In genomic region chr5:73451218-73452130, GRCh38 we compare ENCODE assay signal across 9 cellular contexts. TPM values are rescaled to one million over a fixed set of nuclear protein-coding genes. Genes with fewer than 3 reads are reported as not detected.
DNase-seq lines count a peak whose midpoint lies in the region; ATAC-seq and TF ChIP-seq lines count a peak whose summit lies in the region.
"Had no signal": no experiment of that assay in that cellular context is flagged by ENCODE, and none has a peak within 500 bp of the region (broad histone marks: within the 10 kb centered on the region; RNA-seq: fewer than 3 reads in every experiment).

No MANE protein-coding gene starts in this region.

- DNase-seq in AG20443 (ENCODE audit: low spot score) (peak; percentile 82), HCEC 1CT (peak; percentile 57), T follicular helper cell (ENCODE audit: low read depth) (peak; percentile 47), adrenal gland (peak in 5 of 7 donors; percentile 37 to 66 (median 57))
- DNase-seq in stimulated activated CD4-positive, alpha-beta T cell treated with anti-CD3 and anti-CD28 coated beads, Interleukin-1b, Interleukin-23, amount 100 ng/mL, for 1 hour (ENCODE audit: low read depth in 2 of 2), result peak; percentile 29 to 46

- ATAC-seq in GM19351 (IDR thresholded peaks at IDR 0.05; ENCODE audit: unreplicated experiment), result no peak
- no peak for ATAC-seq in HG03135 (IDR thresholded peaks at IDR 0.05; ENCODE audit: unreplicated experiment)

- peak overlapping the region in 1 of 4 donors; percentile 36 for H3K4me3 ChIP-seq in adrenal gland
- H3K4me3 ChIP-seq in iPS-18c (ENCODE audit: insufficient read depth, low read depth, low read length), result peak overlapping the region; percentile 46

- no peak for TF ChIP-seq POLR2A in adrenal gland (IDR thresholded peaks at IDR 0.05)

- TF ChIP-seq CTCF in adrenal gland (IDR thresholded peaks at IDR 0.05), result peak; percentile 23 to 80 (median 58)

- no peaks in the 10 kb centered on the region for H3K36me3 ChIP-seq in adrenal gland (replicated peaks in 1 of 2)

- peaks cover 70% of the 10 kb centered on the region for H3K27me3 ChIP-seq in adrenal gland

- H3K27ac ChIP-seq in adrenal gland, result no peak overlapping the region
- H3K27ac ChIP-seq: skin epidermis had no signal

- 4 to 5% (median 4%) methylated on average over 8 to 70 of the region's 70 CpGs for WGBS in adrenal gland, 4 donors

- intact Hi-C loops in adrenal gland (cut with DNase I), result loop anchor here in 1 of 2 donors (5.0 kb wide), 1 partner anchor 234 kb away; no protein-coding TSS in a partner anchor

- H3K4me1 ChIP-seq in adrenal gland (replicated peaks in 1 of 2), result peaks cover 0 to 18% of the 10 kb centered on the region in 2 donors

- H3K9me3 ChIP-seq in adrenal gland (replicated peaks in 1 of 3), result no peaks in the 10 kb centered on the region
- no peaks in the 10 kb centered on the region for H3K9me3 ChIP-seq in iPS-18c (ENCODE audit: control insufficient read depth, insufficient read depth, low read length)

RNA-seq across cellular contexts. Expression of gene FOXD1, which starts 2.9 kb away (rescaled TPM):
- 1 to 10 TPM; 1.1 to 6.5 (median 2.8) TPM for total RNA-seq in adrenal gland
- 1 to 10 TPM; 1.2 to 4.5 (median 1.9) TPM for polyA plus RNA-seq in adrenal gland

RNA-seq across cellular contexts. Expression of gene BTF3, which starts 46.8 kb away (rescaled TPM):
- 100 to 1,000 TPM; 424 to 634 (median 509) TPM for total RNA-seq in adrenal gland
- 100 to 1,000 TPM; 426 to 852 (median 519) TPM for polyA plus RNA-seq in adrenal gland
